9 cellular contexts compared by ENCODE assay signal in the genomic region with DNA sequence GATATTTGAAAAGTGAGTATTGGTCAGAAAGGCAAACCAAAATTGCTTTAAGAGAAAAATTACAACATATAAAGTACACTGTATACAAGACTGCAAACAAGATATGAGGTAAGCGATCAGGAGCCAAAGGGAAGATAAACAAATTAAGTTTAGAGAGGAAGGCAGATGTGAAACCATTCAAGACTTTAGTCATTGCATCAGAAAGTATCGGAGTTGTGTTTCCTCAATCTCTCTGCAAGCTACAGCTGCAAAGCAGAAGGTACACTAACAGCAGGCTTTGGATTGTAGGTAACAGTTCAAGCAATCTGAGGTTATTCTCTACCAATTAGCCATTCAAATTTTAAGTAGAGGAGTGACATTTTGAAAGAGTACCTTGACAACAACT. TPM values are rescaled to one million over a fixed set of nuclear protein-coding genes. Genes with fewer than 3 reads are reported as not detected.
A peak's percentile ranks its signal among the peaks of the same experiment; 100 is the strongest.
DNase-seq lines count a peak whose midpoint lies in the region; ATAC-seq and TF ChIP-seq lines count a peak whose summit lies in the region.
"Had no signal": no experiment of that assay in that cellular context is flagged by ENCODE, and none has a peak within 500 bp of the region (broad histone marks: within the 10 kb centered on the region; RNA-seq: fewer than 3 reads in every experiment).

No MANE protein-coding gene starts in this region.

- H3K18ac ChIP-seq in neuronal stem cell (ENCODE audit: low read length): no peak overlapping the region

- H2BK15ac ChIP-seq in neuronal stem cell (ENCODE audit: low read length): no peak overlapping the region

- H2AFZ ChIP-seq in neuronal stem cell (ENCODE audit: low read length): no peak overlapping the region

- no peaks in the 10 kb centered on the region for H3K27me3 ChIP-seq in neuronal stem cell (ENCODE audit: control insufficient read depth in 3 of 3, insufficient read depth in 3 of 3, low read depth in 1 of 3, low read length in 3 of 3)

- no peak overlapping the region for H4K8ac ChIP-seq in neuronal stem cell (ENCODE audit: low read depth, low read length)

- no peak overlapping the region for H3K4me3 ChIP-seq in neuronal stem cell (ENCODE audit: low read length in 2 of 2)

- H4K91ac ChIP-seq in neuronal stem cell (ENCODE audit: low read depth, low read length, poor library complexity): no peak overlapping the region

- H3K4ac ChIP-seq in neuronal stem cell (ENCODE audit: low read length): no peak overlapping the region

- peak; percentile 88 for ATAC-seq in GM19463 (IDR thresholded peaks at IDR 0.05; ENCODE audit: unreplicated experiment)
- peak; percentile 95 for ATAC-seq in HG03103 (IDR thresholded peaks at IDR 0.05; ENCODE audit: low read depth, unreplicated experiment)

- no peak for TF ChIP-seq CTCF in VCaP (conservative IDR thresholded peaks at IDR 0.05)

- no peak overlapping the region for H2BK120ac ChIP-seq in neuronal stem cell (ENCODE audit: low read depth, low read length)

- H2AK5ac ChIP-seq in neuronal stem cell (ENCODE audit: low read depth, low read length): no peak overlapping the region

- H3K4me1 ChIP-seq in neuronal stem cell (ENCODE audit: control insufficient read depth in 2 of 2, insufficient read depth in 1 of 2, low read depth in 1 of 2, low read length in 2 of 2): no peaks in the 10 kb centered on the region

- DNase-seq in CD1c-positive myeloid dendritic cell (ENCODE audit: extremely low spot score): peak; percentile 58
- no peak for DNase-seq in NCI-H345 treated with DMSO at 0.1 percent for 48 hours (lab: John Stamatoyannopoulos, UW; ENCODE audit: unreplicated experiment)
- no peak for DNase-seq in GF-D8 (lab: John Stamatoyannopoulos, UW)
- no peak for DNase-seq in neuronal stem cell (ENCODE audit: low spot score)
- DNase-seq in NCI-H2196 treated with DMSO at 0.1 percent for 48 hours (lab: John Stamatoyannopoulos, UW; ENCODE audit: unreplicated experiment): no peak
- DNase-seq: NK-92 treated with Interleukin-12 subunit alpha and Interleukin-12 subunit beta, amount 100 ng/mL, for 24 hours had no signal

- no peak overlapping the region for H3K4me2 ChIP-seq in neuronal stem cell (ENCODE audit: insufficient read depth, low read length, poor library complexity, severe bottlenecking)

- no peaks in the 10 kb centered on the region for H3K36me3 ChIP-seq in neuronal stem cell (replicated peaks in 1 of 2; ENCODE audit: control insufficient read depth in 2 of 2, insufficient read depth in 2 of 2, low read length in 2 of 2)

- no peaks in the 10 kb centered on the region for H3K79me1 ChIP-seq in neuronal stem cell (ENCODE audit: low read depth, low read length)

- no peak overlapping the region for H3K14ac ChIP-seq in neuronal stem cell (ENCODE audit: low read length)

- no CpG with 5 or more reads among the region's 2 CpGs for WGBS in neuronal stem cell (ENCODE audit: extremely low coverage in 2 of 2, insufficient read length in 2 of 2, insufficient replicate concordance in 1 of 2), 2 donors

- H2BK12ac ChIP-seq in neuronal stem cell (ENCODE audit: low read length): no peak overlapping the region

- no peak overlapping the region for H3K23ac ChIP-seq in neuronal stem cell (ENCODE audit: low read depth, low read length, poor library complexity)

- no peak overlapping the region for H3K9ac ChIP-seq in neuronal stem cell (ENCODE audit: low read depth, low read length, poor library complexity)

- no peak overlapping the region for H2BK5ac ChIP-seq in neuronal stem cell (ENCODE audit: low read length)

- peak overlapping the region; percentile 60; the same call in 1 of the 2 replicates for H3K27ac ChIP-seq in VCaP
- no peak overlapping the region for H3K27ac ChIP-seq in neuronal stem cell (replicated peaks; ENCODE audit: low read length)

- no peaks in the 10 kb centered on the region for H3K9me3 ChIP-seq in neuronal stem cell (replicated peaks in 1 of 2; ENCODE audit: control insufficient read depth in 2 of 2, insufficient read depth in 1 of 2, low read depth in 1 of 2, low read length in 2 of 2)

RNA-seq across cellular contexts. Expression of a gene that starts 21.3 kb away (rescaled TPM):
- polyA plus RNA-seq in neuronal stem cell (2013, experiment 1 of 2): 2.3 TPM
- 2.4 TPM for polyA plus RNA-seq in neuronal stem cell (2013, experiment 2 of 2)

RNA-seq across cellular contexts. Expression of a gene that starts 23.1 kb away (rescaled TPM):
- polyA plus RNA-seq in neuronal stem cell (2013, experiment 1 of 2): 2.5 TPM
- polyA plus RNA-seq in neuronal stem cell (2013, experiment 2 of 2): 3.3 TPM
